ENCODE assay signal across 9 cellular contexts in genomic region chr9:72753261-72753893, GRCh38.
A peak's percentile ranks its signal among the peaks of the same experiment; 100 is the strongest.
DNase-seq lines count a peak whose midpoint lies in the region; ATAC-seq and TF ChIP-seq lines count a peak whose summit lies in the region.
"Had no signal": no experiment of that assay in that cellular context is flagged by ENCODE, and none has a peak within 500 bp of the region (broad histone marks: within the 10 kb centered on the region; RNA-seq: fewer than 3 reads in every experiment).

No MANE protein-coding gene starts in this region.

- peaks cover 2% of the 10 kb centered on the region for H3K27me3 ChIP-seq in mammary epithelial cell (ENCODE audit: insufficient read depth, low read length)

- no peak for DNase-seq in AG09309 (ENCODE audit: low read depth)
- DNase-seq in HT1080 (ENCODE audit: low read depth), result peak; percentile 3
- DNase-seq in mammary epithelial cell, result no peak
- peak; percentile 25 to 51 for DNase-seq in lung microvascular endothelial cell (ENCODE audit: low read depth in 2 of 2)
- no peak for DNase-seq in OCI-M2 (lab: John Stamatoyannopoulos, UW; ENCODE audit: unreplicated experiment)
- DNase-seq in 8988T, result no peak
- DNase-seq: left ventricle myocardium superior had no signal

- in situ Hi-C loops in mammary epithelial cell (cut with MboI; ENCODE audit: low sequenced_read_pairs in 2 of 2), result no loop called here

- peak; percentile 66 for TF ChIP-seq CTCF in AG09309 (IDR thresholded peaks at IDR 0.05; ENCODE audit: control insufficient read depth, insufficient read depth, low read depth, low read length, missing control alignments)
- TF ChIP-seq CTCF in mammary epithelial cell (conservative IDR thresholded peaks at IDR 0.05 in 1 of 2, IDR thresholded peaks at IDR 0.05 in 1 of 2; ENCODE audit: extremely low read depth in 1 of 2, insufficient read depth in 1 of 2, low read depth in 1 of 2, low read length in 2 of 2), result peak; percentile 48 to 62

- H3K4me3 ChIP-seq in AG09309 (ENCODE audit: control insufficient read depth, low read depth, low read length), result no peak overlapping the region
- no peak overlapping the region for H3K4me3 ChIP-seq in mammary epithelial cell (replicated peaks in 1 of 3; ENCODE audit: insufficient read depth in 1 of 3, low read depth in 2 of 3, low read length in 3 of 3)

- no peaks in the 10 kb centered on the region for H3K79me2 ChIP-seq in mammary epithelial cell (ENCODE audit: insufficient read depth, low read length)

- no peaks in the 10 kb centered on the region for H3K9me3 ChIP-seq in mammary epithelial cell (replicated peaks; ENCODE audit: insufficient read depth, low read length)

- BruUV-seq in mammary epithelial cell (replicated peaks; lab: Mats Ljungman, UMichigan), result no TSS peak

- H3K36me3 ChIP-seq in mammary epithelial cell (ENCODE audit: insufficient read depth, low read length), result no peaks in the 10 kb centered on the region

- no peaks in the 10 kb centered on the region for H4K20me1 ChIP-seq in mammary epithelial cell (ENCODE audit: insufficient read depth, low read length)

- dilution Hi-C loops in mammary epithelial cell (cut with HindIII; ENCODE audit: low sequenced_read_pairs), result no loop called here

- H3K4me1 ChIP-seq in mammary epithelial cell (ENCODE audit: insufficient read depth, low read length), result no peaks in the 10 kb centered on the region

- intact Hi-C loops in mammary epithelial cell (cut with micrococcal nuclease), result loop anchor here (1.0 to 2.0 kb wide), 6 partner anchors 69 to 714 kb away; no protein-coding TSS in a partner anchor

- ATAC-seq in HG02884 (IDR thresholded peaks at IDR 0.05; ENCODE audit: unreplicated experiment) (no peak), HG02938 (IDR thresholded peaks at IDR 0.05; ENCODE audit: unreplicated experiment) (no peak)
- ATAC-seq: left ventricle myocardium superior had no signal

- CTCF ChIA-PET in mammary epithelial cell (lab: Charles Lee; ENCODE audit: low non-redundant PET), result interaction anchor here (0.6 kb wide), 3 partner anchors 89 to 463 kb away, joined by 6 to 11 read pairs (median 7); no protein-coding TSS in a partner anchor

- no peak overlapping the region for H3K27ac ChIP-seq in mammary epithelial cell (ENCODE audit: insufficient read depth, low read depth, low read length)

- no peak overlapping the region for H3K4me2 ChIP-seq in mammary epithelial cell (ENCODE audit: insufficient read depth, low read depth, low read length)

- H2AFZ ChIP-seq in mammary epithelial cell (ENCODE audit: low read depth, low read length), result no peak overlapping the region

- H3K9ac ChIP-seq in mammary epithelial cell (ENCODE audit: insufficient read depth, low read length), result no peak overlapping the region

- 26% methylated on average over 6 of the region's 8 CpGs for WGBS in mammary epithelial cell (ENCODE audit: low coverage, missing lambda C conversion rate)

Comparison
In these comparisons a context has a peak if more than half of its experiments do, and no peak if none do; other contexts are left out.
1. DNase-seq: peak in HT1080 (single experiment) and lung microvascular endothelial cell (2 of 2); none in AG09309 (single experiment), mammary epithelial cell (single experiment), OCI-M2 (single experiment) and 8988T (single experiment).